In genomic region chr3:38154625-38155255, GRCh38 we compare ENCODE assay signal across 14 cellular contexts. TPM values are rescaled to one million over a fixed set of nuclear protein-coding genes. Genes with fewer than 3 reads are reported as not detected.
A peak's percentile ranks its signal among the peaks of the same experiment; 100 is the strongest.
DNase-seq lines count a peak whose midpoint lies in the region; ATAC-seq, FAIRE-seq and TF ChIP-seq lines count a peak whose summit lies in the region.
"Had no signal": no experiment of that assay in that cellular context is flagged by ENCODE, and none has a peak within 500 bp of the region (broad histone marks: within the 10 kb centered on the region; RNA-seq: fewer than 3 reads in every experiment).

No MANE protein-coding gene starts in this region.

- H3K18ac ChIP-seq in trophoblast cell (ENCODE audit: low read length): no peak overlapping the region

- no peak overlapping the region for H3K14ac ChIP-seq in trophoblast cell (ENCODE audit: low read length)

- H3K4me1 ChIP-seq in trophoblast cell (ENCODE audit: control insufficient read depth in 1 of 2, insufficient read depth in 2 of 2, low read length in 2 of 2) (peaks cover 3 to 14% of the 10 kb centered on the region in 2 experiments), small intestine (ENCODE audit: control insufficient read depth in 2 of 2, insufficient read depth in 1 of 2, low read depth in 1 of 2, low read length in 1 of 2) (no peaks in the 10 kb centered on the region)

- no peak overlapping the region for H4K91ac ChIP-seq in trophoblast cell (ENCODE audit: low read depth, low read length)

- H2BK12ac ChIP-seq in trophoblast cell (ENCODE audit: low read length): peak overlapping the region; percentile 74

- no peaks in the 10 kb centered on the region for H3K79me2 ChIP-seq in trophoblast cell (ENCODE audit: control insufficient read depth, insufficient read depth, low read length, poor library complexity)

- H2BK5ac ChIP-seq in trophoblast cell (ENCODE audit: low read depth, low read length, poor library complexity): peak overlapping the region; percentile 37

- FAIRE-seq in small intestine (lab: Jason Lieb, UNC): no peak
- FAIRE-seq: H1 had no signal

- H3K9ac ChIP-seq in trophoblast cell (ENCODE audit: low read length): no peak overlapping the region

- H3K79me1 ChIP-seq in trophoblast cell (ENCODE audit: low read length): peaks cover 3% of the 10 kb centered on the region

- H3K36me3 ChIP-seq in trophoblast cell (ENCODE audit: control insufficient read depth in 1 of 2, insufficient read depth in 2 of 2, low read length in 2 of 2) (no peaks in the 10 kb centered on the region), small intestine (ENCODE audit: control insufficient read depth in 2 of 2, insufficient read depth in 2 of 2, low read length in 2 of 2) (no peaks in the 10 kb centered on the region)

- no peak overlapping the region for H4K12ac ChIP-seq in trophoblast cell (ENCODE audit: low read depth, low read length)

- H3K4ac ChIP-seq in trophoblast cell (ENCODE audit: low read depth, low read length): no peak overlapping the region

- H3K4me2 ChIP-seq in trophoblast cell (ENCODE audit: low read length): no peak overlapping the region

- no peak overlapping the region for H2AFZ ChIP-seq in trophoblast cell (ENCODE audit: insufficient read depth, low read length, poor library complexity)

- H2BK120ac ChIP-seq in trophoblast cell (ENCODE audit: insufficient read depth, low read length, poor library complexity): no peak overlapping the region

- H3K9me3 ChIP-seq in trophoblast cell (ENCODE audit: insufficient read depth, low read depth, low read length) (no peaks in the 10 kb centered on the region), small intestine (ENCODE audit: control insufficient read depth, low read depth) (no peaks in the 10 kb centered on the region)

- WGBS in trophoblast cell (ENCODE audit: extremely low coverage, insufficient coverage, insufficient read length): no CpG with 5 or more reads among the region's 2 CpGs
- WGBS in small intestine, 3 donors: 41 to 54% (median 50%) methylated on average over 2 of the region's 2 CpGs

- no peak overlapping the region for H3K23ac ChIP-seq in trophoblast cell (ENCODE audit: low read length)

- ATAC-seq in GM19324 (IDR thresholded peaks at IDR 0.05; ENCODE audit: low FRiP score, unreplicated experiment): no peak

- no peaks in the 10 kb centered on the region for H3K27me3 ChIP-seq in trophoblast cell (ENCODE audit: insufficient read depth, low read length)
- H3K27me3 ChIP-seq in small intestine (ENCODE audit: control insufficient read depth in 2 of 2, insufficient read depth in 2 of 2, low read length in 2 of 2): no peaks in the 10 kb centered on the region

- H3K27ac ChIP-seq in trophoblast cell (ENCODE audit: low read depth, low read length): peak overlapping the region; percentile 70
- no peak overlapping the region for H3K27ac ChIP-seq in small intestine (ENCODE audit: low read depth in 1 of 2, low read length in 1 of 2)
- H3K27ac ChIP-seq: C4-2B, SK-N-MC had no signal

- no peak overlapping the region for H3K4me3 ChIP-seq in epithelial cell of esophagus (ENCODE audit: low read length)
- no peak overlapping the region for H3K4me3 ChIP-seq in trophoblast cell (ENCODE audit: low read depth, low read length)
- H3K4me3 ChIP-seq in small intestine (ENCODE audit: low read depth in 1 of 2, low read length in 2 of 2): no peak overlapping the region
- H3K4me3 ChIP-seq: SK-N-MC had no signal

- H4K8ac ChIP-seq in trophoblast cell (ENCODE audit: low read depth, low read length): no peak overlapping the region

- DNase-seq in ELF-1 (ENCODE audit: low read depth, low spot score): peak; percentile 61
- DNase-seq in HPDE6-E6E7 (ENCODE audit: extremely low spot score): peak; percentile 27
- peak; percentile 90 for DNase-seq in epithelial cell of esophagus (ENCODE audit: low read depth)
- DNase-seq in trophoblast cell: peak; percentile 83 to 89
- no peak for DNase-seq in small intestine
- no peak for DNase-seq in stimulated activated CD4-positive, alpha-beta T cell treated with anti-CD3 and anti-CD28 coated beads, Interleukin-15, amount 100 ng/mL, for 24 hours
- no peak for DNase-seq in 8988T
- DNase-seq: aorta; NCI-H2029 treated with DMSO at 0.1 percent for 48 hours; NK-92 treated with Interleukin-12 subunit alpha and Interleukin-12 subunit beta, amount 100 ng/mL, for 24 hours had no signal

- no peak overlapping the region for H2AK5ac ChIP-seq in trophoblast cell (ENCODE audit: low read length)

- no peak for TF ChIP-seq CTCF in epithelial cell of esophagus (IDR thresholded peaks at IDR 0.05; ENCODE audit: insufficient read depth, low read depth, low read length, missing control alignments)

RNA-seq across cellular contexts. Expression of gene OXSR1, which starts 10.6 kb away (rescaled TPM):
- 26.2 and 26.5 TPM in 2 replicates for polyA plus RNA-seq in trophoblast cell (2013)
- 10 to 100 TPM; 15.3 to 21.5 (median 18.1) TPM for polyA plus RNA-seq in small intestine

RNA-seq across cellular contexts. Expression of gene MYD88, which starts 16.3 kb away (rescaled TPM):
- polyA plus RNA-seq in trophoblast cell (2013): 25.1 TPM in 2 replicates
- 10 to 100 TPM; 32.1 to 62.2 (median 51.6) TPM for polyA plus RNA-seq in small intestine

RNA-seq across cellular contexts. Expression of gene ACAA1, which starts 17.8 kb away (rescaled TPM):
- 30.0 and 31.2 TPM in 2 replicates for polyA plus RNA-seq in trophoblast cell (2013)
- 100 to 1,000 TPM in 2 of 3 donors, 10 to 100 TPM in 1; 59.6 to 443 (median 272) TPM for polyA plus RNA-seq in small intestine

Comparison
In these comparisons a context has a peak if more than half of its experiments do, and no peak if none do; other contexts are left out.
1. DNase-seq: peak in ELF-1 (single experiment), HPDE6-E6E7 (single experiment), epithelial cell of esophagus (single experiment) and trophoblast cell (2 of 2); none in small intestine (single experiment), stimulated activated CD4-positive, alpha-beta T cell treated with anti-CD3 and anti-CD28 coated beads, Interleukin-15, amount 100 ng/mL, for 24 hours (single experiment) and 8988T (single experiment).